ENCODE assay signal across 8 cellular contexts in the genomic region with DNA sequence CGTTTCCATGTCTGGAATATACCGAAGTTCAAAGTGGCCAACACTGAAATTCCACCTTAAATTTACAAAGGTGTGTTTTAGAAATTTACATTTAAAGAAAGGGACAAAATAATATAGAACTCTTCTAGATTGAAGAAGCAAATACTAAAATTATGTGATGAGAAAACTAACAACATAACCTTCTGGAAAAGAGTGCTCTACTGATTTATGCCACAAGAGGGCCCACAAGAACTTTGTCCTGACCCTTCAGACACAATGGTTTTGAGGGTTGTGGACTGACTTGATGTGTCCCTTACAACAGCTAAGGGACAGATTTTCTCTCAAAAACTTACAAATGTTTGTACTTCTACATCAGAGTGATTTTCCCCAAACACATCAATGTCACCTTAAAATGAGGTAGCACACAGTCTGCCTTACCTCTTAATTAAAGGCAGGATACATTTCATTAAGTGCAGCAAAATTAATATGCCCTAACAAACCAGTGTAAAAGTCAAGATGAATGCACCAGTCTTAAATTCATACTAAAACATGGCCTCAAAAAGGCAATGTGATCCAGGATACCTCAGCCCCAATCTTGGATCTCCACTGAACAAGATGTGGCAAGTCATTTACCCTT. TPM values are rescaled to one million over a fixed set of nuclear protein-coding genes. Genes with fewer than 3 reads are reported as not detected.
DNase-seq lines count a peak whose midpoint lies in the region; ATAC-seq, FAIRE-seq and TF ChIP-seq lines count a peak whose summit lies in the region.

No MANE protein-coding gene starts in this region.

- TF ChIP-seq CTCF in BE2C (IDR thresholded peaks at IDR 0.05; ENCODE audit: low read depth, low read length) (peak; percentile 65), foreskin fibroblast (IDR thresholded peaks at IDR 0.05; ENCODE audit: low read depth, low read length) (peak; percentile 64), omental fat pad (IDR thresholded peaks at IDR 0.05) (no peak)

- CTCF ChIA-PET in activated CD8-positive, alpha-beta T cell treated with anti-CD3 and anti-CD28 coated beads, Interleukin-2, amount 10 ng/mL, durations not matched to agents 7 days and 5 days (lab: Charles Lee): interaction anchor here (1.0 to 16.2 kb wide), 18 partner anchors 9 to 111 kb away, joined by 3 to 212 read pairs (median 3); no protein-coding TSS in a partner anchor

- ATAC-seq in HG03103 (IDR thresholded peaks at IDR 0.05; ENCODE audit: low read depth, unreplicated experiment) (peak; percentile 60), omental fat pad (ENCODE audit: low FRiP score) (peak; percentile 76)
- peak; percentile 79 for ATAC-seq in activated CD8-positive, alpha-beta T cell treated with anti-CD3 and anti-CD28 coated beads, Interleukin-2, amount 10 ng/mL, durations not matched to agents 7 days and 5 days

- POLR2A ChIA-PET in activated CD8-positive, alpha-beta T cell treated with anti-CD3 and anti-CD28 coated beads, Interleukin-2, amount 10 ng/mL, durations not matched to agents 7 days and 5 days (lab: Charles Lee): no interaction called here

- H3K27me3 Mint-ChIP-seq in activated CD8-positive, alpha-beta T cell treated with anti-CD3 and anti-CD28 coated beads, Interleukin-2, amount 10 ng/mL, durations not matched to agents 7 days and 5 days (ENCODE audit: low read depth): no peaks in the 10 kb centered on the region

- peaks cover 4% of the 10 kb centered on the region for H3K4me1 Mint-ChIP-seq in activated CD8-positive, alpha-beta T cell treated with anti-CD3 and anti-CD28 coated beads, Interleukin-2, amount 10 ng/mL, durations not matched to agents 7 days and 5 days (ENCODE audit: low read depth)

- H3K4me3 Mint-ChIP-seq in activated CD8-positive, alpha-beta T cell treated with anti-CD3 and anti-CD28 coated beads, Interleukin-2, amount 10 ng/mL, durations not matched to agents 7 days and 5 days: no peak overlapping the region

- peaks cover 30% of the 10 kb centered on the region for H3K36me3 Mint-ChIP-seq in activated CD8-positive, alpha-beta T cell treated with anti-CD3 and anti-CD28 coated beads, Interleukin-2, amount 10 ng/mL, durations not matched to agents 7 days and 5 days (ENCODE audit: low read depth)

- H3K36me3 ChIP-seq in BE2C: peaks cover 2% of the 10 kb centered on the region; the same call in 1 of the 2 replicates

- no peaks in the 10 kb centered on the region for H3K27me3 ChIP-seq in BE2C

- no peaks in the 10 kb centered on the region for H3K4me1 ChIP-seq in BE2C

- no peaks in the 10 kb centered on the region for H3K9me3 ChIP-seq in BE2C

- peak overlapping the region; percentile 57 for H3K27ac Mint-ChIP-seq in activated CD8-positive, alpha-beta T cell treated with anti-CD3 and anti-CD28 coated beads, Interleukin-2, amount 10 ng/mL, durations not matched to agents 7 days and 5 days

- no peak overlapping the region for H3K4me3 ChIP-seq in BE2C (ENCODE audit: low read depth, low read length)
- no peak overlapping the region for H3K4me3 ChIP-seq in foreskin fibroblast (ENCODE audit: low read depth in 1 of 2, low read length in 2 of 2)

- FAIRE-seq in GM18507 (lab: Jason Lieb, UNC): peak; percentile 94

- no peaks in the 10 kb centered on the region for H3K9me3 Mint-ChIP-seq in activated CD8-positive, alpha-beta T cell treated with anti-CD3 and anti-CD28 coated beads, Interleukin-2, amount 10 ng/mL, durations not matched to agents 7 days and 5 days (ENCODE audit: insufficient read depth)

- peak; percentile 33 for DNase-seq in BE2C
- DNase-seq in GM18507 (ENCODE audit: extremely low spot score, insufficient read length, low read depth): peak; percentile 42
- DNase-seq in NCI-H69 (lab: John Stamatoyannopoulos, UW): peak; percentile 58
- peak; percentile 65 for DNase-seq in activated CD8-positive, alpha-beta T cell treated with anti-CD3 and anti-CD28 coated beads, Interleukin-2, amount 10 ng/mL, durations not matched to agents 7 days and 5 days
- DNase-seq in foreskin fibroblast: peak; percentile 47 to 80
- DNase-seq in omental fat pad (ENCODE audit: low spot score): no peak
- DNase-seq in NK-92 (lab: John Stamatoyannopoulos, UW; ENCODE audit: unreplicated experiment): no peak

RNA-seq across cellular contexts. Expression of gene EIF2AK3, which starts 36.2 kb away (rescaled TPM):
- polyA plus RNA-seq in BE2C (2012; ENCODE audit: insufficient read depth, insufficient read length, low read depth): 11.7 TPM
- 10 to 100 TPM; 18.4 to 19.7 TPM for total RNA-seq in activated CD8-positive, alpha-beta T cell treated with anti-CD3 and anti-CD28 coated beads, Interleukin-2, amount 10 ng/mL, durations not matched to agents 7 days and 5 days
- total RNA-seq in omental fat pad: 10 to 100 TPM; 15.9 to 41.6 (median 21.5) TPM

Comparison
In these comparisons a context has a peak if more than half of its experiments do, and no peak if none do; other contexts are left out.
1. DNase-seq: peak in BE2C (single experiment), GM18507 (single experiment), NCI-H69 (single experiment), activated CD8-positive, alpha-beta T cell treated with anti-CD3 and anti-CD28 coated beads, Interleukin-2, amount 10 ng/mL, durations not matched to agents 7 days and 5 days (single experiment) and foreskin fibroblast (2 of 2); none in omental fat pad (single experiment) and NK-92 (single experiment).
2. CTCF ChIP-seq: peak in BE2C (single experiment) and foreskin fibroblast (single experiment); none in omental fat pad (0 of 3).
3. Peak in every context shown above with its lines, with median percentiles within 50 percentile points of each other: ATAC-seq.